8 cellular contexts compared by ENCODE assay signal in genomic region chr12:105409881-105410471, GRCh38.
DNase-seq lines count a peak whose midpoint lies in the region; ATAC-seq lines count a peak whose summit lies in the region.

No MANE protein-coding gene starts in this region.

- no peak overlapping the region for H3K27ac ChIP-seq in effector memory CD4-positive, alpha-beta T cell (ENCODE audit: insufficient read depth, low read length, poor library complexity, severe bottlenecking)

- peaks cover 15% of the 10 kb centered on the region for H3K4me1 ChIP-seq in effector memory CD4-positive, alpha-beta T cell (ENCODE audit: control insufficient read depth, insufficient read depth, low read length, poor library complexity, severe bottlenecking)
- H3K4me1 ChIP-seq in HAP-1, result no peaks in the 10 kb centered on the region

- DNase-seq in NOMO-1 (lab: John Stamatoyannopoulos, UW; ENCODE audit: unreplicated experiment in 2 of 2), result peak; percentile 17 to 24
- DNase-seq in NOMO-1 treated with dmso at 0.1 percent for 144 hours (lab: John Stamatoyannopoulos, UW; ENCODE audit: unreplicated experiment), result no peak
- DNase-seq in NCI-H345 treated with DMSO at 0.1 percent for 48 hours (lab: John Stamatoyannopoulos, UW; ENCODE audit: unreplicated experiment), result peak; percentile 98
- DNase-seq in effector memory CD4-positive, alpha-beta T cell, result no peak
- DNase-seq in retina, result peak; percentile 42
- no peak for DNase-seq in HAP-1 (ENCODE audit: low spot score in 2 of 2)
- DNase-seq in stimulated activated naive CD4-positive, alpha-beta T cell treated with Interleukin-2 at 50 U/mL for 16 hours (lab: John Stamatoyannopoulos, UW), result no peak

- peak overlapping the region; percentile 44 for H3K4me3 ChIP-seq in effector memory CD4-positive, alpha-beta T cell (ENCODE audit: insufficient read depth, low read depth, low read length, poor library complexity, severe bottlenecking)
- H3K4me3 ChIP-seq in HAP-1, result no peak overlapping the region

- H3K36me3 ChIP-seq in effector memory CD4-positive, alpha-beta T cell (ENCODE audit: control insufficient read depth, insufficient read depth, low read length), result no peaks in the 10 kb centered on the region
- no peaks in the 10 kb centered on the region for H3K36me3 ChIP-seq in HAP-1 (replicated peaks)

- no peaks in the 10 kb centered on the region for H3K9me3 ChIP-seq in effector memory CD4-positive, alpha-beta T cell (ENCODE audit: control insufficient read depth, low read length)
- H3K9me3 ChIP-seq in HAP-1, result no peaks in the 10 kb centered on the region

- in situ Hi-C loops in HAP-1 (cut with MboI; ENCODE audit: low sequenced_read_pairs), result no loop called here

- no peak for ATAC-seq in GM18868 (IDR thresholded peaks at IDR 0.05; ENCODE audit: unreplicated experiment)

- H3K27me3 ChIP-seq in effector memory CD4-positive, alpha-beta T cell (replicated peaks; ENCODE audit: control insufficient read depth, insufficient read depth, low read length, poor library complexity, severe bottlenecking), result no peaks in the 10 kb centered on the region
- H3K27me3 ChIP-seq in HAP-1 (ENCODE audit: low read depth), result no peaks in the 10 kb centered on the region

Comparison
In these comparisons a context has a peak if more than half of its experiments do, and no peak if none do; other contexts are left out.
1. DNase-seq: peak in NOMO-1 (2 of 2), NCI-H345 treated with DMSO at 0.1 percent for 48 hours (single experiment) and retina (single experiment); none in NOMO-1 treated with dmso at 0.1 percent for 144 hours (single experiment), effector memory CD4-positive, alpha-beta T cell (0 of 3), HAP-1 (0 of 2) and stimulated activated naive CD4-positive, alpha-beta T cell treated with Interleukin-2 at 50 U/mL for 16 hours (single experiment).